20 cellular contexts compared by ENCODE assay signal in genomic region chr9:71624728-71625127, GRCh38.
DNase-seq lines count a peak whose midpoint lies in the region; ATAC-seq and TF ChIP-seq lines count a peak whose summit lies in the region.
"Had no signal": no experiment of that assay in that cellular context is flagged by ENCODE, and none has a peak within 500 bp of the region (broad histone marks: within the 10 kb centered on the region; RNA-seq: fewer than 3 reads in every experiment).

No MANE protein-coding gene starts in this region.

- intact Hi-C loops in A673 (cut with micrococcal nuclease; ENCODE audit: unreplicated experiment) = no loop called here
- intact Hi-C loops in Panc1 (cut with micrococcal nuclease; ENCODE audit: unreplicated experiment) = no loop called here

- no peaks in the 10 kb centered on the region for H3K4me1 ChIP-seq in A673 (ENCODE audit: insufficient read depth, low read length, poor library complexity, severe bottlenecking)
- H3K4me1 ChIP-seq in Panc1 (ENCODE audit: control insufficient read depth, insufficient read depth, low read length) = no peaks in the 10 kb centered on the region
- H3K4me1 ChIP-seq: HAP-1 had no signal

- DNase-seq in A673 (ENCODE audit: low spot score) (no peak), Panc1 (ENCODE audit: low read depth, low spot score) (no peak), fibroblast of pulmonary artery (ENCODE audit: low read depth) (no peak), foreskin melanocyte (no peak), NCI-H146 treated with DMSO at 0.1 percent for 48 hours (lab: John Stamatoyannopoulos, UW; ENCODE audit: unreplicated experiment) (no peak)
- DNase-seq in activated CD4-positive, CD25-positive, alpha-beta regulatory T cell treated with anti-CD3 and anti-CD28 coated beads, Interleukin-2, amount 50 U/mL, for 72 hours = no peak
- DNase-seq in activated CD4-positive, alpha-beta T cell treated with anti-CD3 and anti-CD28 coated beads for 4 hours = no peak
- DNase-seq: Calu3; CD4-positive, CD25-positive, alpha-beta regulatory T cell; DMS79; GF-D8; MV-4-11; NCI-H1417 treated with DMSO at 0.1 percent for 48 hours; NCI-H2081 treated with DMSO at 0.1 percent for 48 hours; NCI-H2227 treated with DMSO at 0.1 percent for 48 hours; NCI-H526; NK-92 treated with Interleukin-12 subunit alpha and Interleukin-12 subunit beta, amount 100 ng/mL, for 24 hours had no signal

- TF ChIP-seq CTCF in A673 (conservative IDR thresholded peaks at IDR 0.05; ENCODE audit: low read depth, low read length) = peak; percentile 19; the same call in 1 of the 2 replicates
- peak; percentile 7; the same call in 1 of the 2 replicates for TF ChIP-seq CTCF in Panc1 (IDR thresholded peaks at IDR 0.05)
- peak; percentile 17 for TF ChIP-seq CTCF in fibroblast of pulmonary artery (IDR thresholded peaks at IDR 0.05; ENCODE audit: low read length, missing control alignments)

- in situ Hi-C loops in Panc1 (cut with HindIII; ENCODE audit: low pct_unique_long_range_greater_than_20kb, low sequenced_read_pairs) = no loop called here

- H3K36me3 ChIP-seq in A673 (ENCODE audit: insufficient read depth, low read length, poor library complexity, severe bottlenecking) (no peaks in the 10 kb centered on the region), Panc1 (ENCODE audit: control insufficient read depth, insufficient read depth, low read length) (no peaks in the 10 kb centered on the region)
- H3K36me3 ChIP-seq: HAP-1 had no signal

- no peak overlapping the region for H3K27ac ChIP-seq in A673 (ENCODE audit: low read depth, low read length, poor library complexity, severe bottlenecking)
- no peak overlapping the region for H3K27ac ChIP-seq in Panc1 (ENCODE audit: low read length)
- H3K27ac ChIP-seq: SK-N-MC had no signal

- POLR2A ChIA-PET in A673 (lab: Charles Lee; ENCODE audit: low non-redundant PET) (no interaction called here), Panc1 (lab: Charles Lee) (no interaction called here)

- BruUV-seq in A673 (replicated peaks; lab: Mats Ljungman, UMichigan) (no TSS peak), Panc1 (replicated peaks; lab: Mats Ljungman, UMichigan) (no TSS peak)

- H3K4me3 ChIP-seq in A673 (ENCODE audit: low read depth, low read length, poor library complexity, severe bottlenecking) = no peak overlapping the region
- H3K4me3 ChIP-seq in Panc1 (ENCODE audit: low read depth in 2 of 2, low read length in 2 of 2) = no peak overlapping the region
- H3K4me3 ChIP-seq in fibroblast of pulmonary artery (replicated peaks; ENCODE audit: low read depth, low read length) = no peak overlapping the region
- H3K4me3 ChIP-seq: HAP-1, SK-N-MC had no signal

- H3K27me3 ChIP-seq in A673 (replicated peaks; ENCODE audit: insufficient read depth, low read depth, low read length, poor library complexity) (no peaks in the 10 kb centered on the region), Panc1 (ENCODE audit: control insufficient read depth, insufficient read depth, low read length) (no peaks in the 10 kb centered on the region)

- CTCF ChIA-PET in A673 (lab: Charles Lee) (no interaction called here), Panc1 (lab: Charles Lee) (interaction anchor here (0.6 to 0.7 kb wide), 2 partner anchors 399 to 805 kb away, joined by 6 read pairs; no protein-coding TSS in a partner anchor)

- H3K9me3 ChIP-seq in A673 (ENCODE audit: low read depth, low read length, poor library complexity, severe bottlenecking) = no peaks in the 10 kb centered on the region
- no peaks in the 10 kb centered on the region for H3K9me3 ChIP-seq in Panc1 (ENCODE audit: control insufficient read depth, insufficient read depth, low read depth, low read length)
- H3K9me3 ChIP-seq: HAP-1 had no signal

- ATAC-seq in GM19351 (IDR thresholded peaks at IDR 0.05; ENCODE audit: unreplicated experiment) (peak; percentile 64), Panc1 (no peak)
